In the genomic region with DNA sequence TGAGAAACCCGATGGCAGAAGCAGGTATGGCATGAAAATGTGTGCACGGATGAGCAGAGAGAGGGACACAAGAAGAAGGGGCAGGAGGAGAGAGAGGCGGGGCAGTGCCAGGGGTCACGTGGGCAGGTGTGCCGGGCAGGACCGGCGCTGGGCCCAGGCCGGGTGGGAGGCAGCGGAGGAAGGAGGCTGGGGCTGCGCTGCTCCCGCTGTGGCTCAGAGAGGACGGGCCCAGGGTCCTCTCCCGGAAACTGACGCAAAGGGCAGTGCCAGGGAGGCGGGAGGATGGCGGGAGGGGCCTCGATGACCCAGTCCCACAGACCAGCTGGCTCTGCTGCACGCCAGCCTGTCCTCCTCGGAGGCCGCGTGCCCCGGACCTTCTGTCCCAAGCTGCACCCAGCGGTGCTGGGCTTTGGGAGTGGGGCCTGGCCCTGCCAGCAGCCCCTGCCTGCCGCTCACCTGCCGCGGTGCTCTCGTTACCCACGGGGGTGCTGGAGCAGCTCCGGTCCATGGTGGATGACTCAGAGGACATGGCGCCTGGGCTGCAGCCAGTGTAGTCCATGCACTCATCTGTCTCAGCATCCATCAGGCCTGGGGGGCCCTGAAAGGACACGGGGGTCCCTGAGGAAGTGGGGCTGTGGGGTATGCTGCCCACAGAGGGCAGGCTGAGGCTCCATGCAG, we compare ENCODE assay signal across 17 cellular contexts.
DNase-seq lines count a peak whose midpoint lies in the region; ATAC-seq, FAIRE-seq and TF ChIP-seq lines count a peak whose summit lies in the region.
"Had no signal": no experiment of that assay in that cellular context is flagged by ENCODE, and none has a peak within 500 bp of the region (broad histone marks: within the 10 kb centered on the region; RNA-seq: fewer than 3 reads in every experiment).

No MANE protein-coding gene starts in this region.

- H3K4me1 Mint-ChIP-seq in T-helper 17 cell: no peaks in the 10 kb centered on the region

- 20% methylated on average over 24 of the region's 31 CpGs for WGBS in K562 (ENCODE audit: insufficient coverage, low coverage, missing lambda C conversion rate)
- WGBS in prostate gland: 83% methylated on average over 31 of the region's 31 CpGs

- POLR2A ChIA-PET in K562 (lab: Yijun Ruan, JAX): interaction anchor here (0.5 kb wide), 1 partner anchor 12 kb away, joined by 3 read pairs; no protein-coding TSS in a partner anchor

- H3K27ac ChIP-seq in C4-2B (peak overlapping the region; percentile 90), K562 (ENCODE audit: extremely low read depth, low read depth, low read length) (no peak overlapping the region), prostate gland (peak overlapping the region; percentile 89 to 90)
- H3K27ac ChIP-seq: BLaER1, SJSA1 had no signal

- no peak for TF ChIP-seq EP300 in K562 (IDR thresholded peaks at IDR 0.05; ENCODE audit: low read length)

- no peaks in the 10 kb centered on the region for H3K36me3 Mint-ChIP-seq in T-helper 17 cell (ENCODE audit: low read depth)

- intact Hi-C loops in K562 (cut with micrococcal nuclease): no loop called here
- intact Hi-C loops in prostate gland (cut with DNase I): no loop called here
- intact Hi-C loops in sciatic nerve (cut with DNase I): no loop called here

- H3K36me3 ChIP-seq in K562 (ENCODE audit: control insufficient read depth, insufficient read depth, low read length) (no peaks in the 10 kb centered on the region), prostate gland (peaks cover 8 to 12% of the 10 kb centered on the region in 2 donors)
- H3K36me3 ChIP-seq: SJSA1 had no signal

- DNase-seq in LNCaP clone FGC (ENCODE audit: low read depth): no peak
- DNase-seq in K562 (ENCODE audit: extremely low read depth in 1 of 4, low spot score in 3 of 4): no peak
- DNase-seq in prostate gland (ENCODE audit: low spot score): no peak
- DNase-seq in NK-92 (lab: John Stamatoyannopoulos, UW; ENCODE audit: unreplicated experiment): no peak
- no peak for DNase-seq in sciatic nerve (ENCODE audit: low spot score)
- no peak for DNase-seq in T-helper 17 cell
- DNase-seq: CD8-positive, alpha-beta T cell; GOT3; Kasumi-1; NCI-H1092 treated with DMSO at 0.1 percent for 48 hours; NCI-H146; NCI-H774 had no signal

- TF ChIP-seq POLR2A in K562 (conservative IDR thresholded peaks at IDR 0.05) (no peak), prostate gland (IDR thresholded peaks at IDR 0.05) (no peak)

- in situ Hi-C loops in K562 (cut with MboI): no loop called here

- no peak overlapping the region for H3K27ac Mint-ChIP-seq in T-helper 17 cell
- H3K27ac Mint-ChIP-seq: CD8-positive, alpha-beta T cell had no signal

- H3K79me2 ChIP-seq in K562 (ENCODE audit: control insufficient read depth, insufficient read depth, low read length): no peaks in the 10 kb centered on the region

- H3K4me3 ChIP-seq in LNCaP clone FGC (ENCODE audit: low read depth, low read length) (peak overlapping the region; percentile 44), K562 (no peak overlapping the region), prostate gland (no peak overlapping the region)
- H3K4me3 ChIP-seq: BLaER1, SJSA1 had no signal

- TF ChIP-seq CTCF in C4-2B (conservative IDR thresholded peaks at IDR 0.05): no peak
- TF ChIP-seq CTCF in LNCaP clone FGC (IDR thresholded peaks at IDR 0.05; ENCODE audit: control insufficient read depth, extremely low read depth, insufficient read depth): no peak
- no peak for TF ChIP-seq CTCF in K562 (IDR thresholded peaks at IDR 0.05 in 2 of 3, conservative IDR thresholded peaks at IDR 0.05 in 1 of 3; ENCODE audit: insufficient read depth in 2 of 3, low read depth in 1 of 3, low read length in 3 of 3)
- TF ChIP-seq CTCF in prostate gland (IDR thresholded peaks at IDR 0.05): no peak

- H3K27me3 ChIP-seq in K562 (ENCODE audit: control insufficient read depth in 2 of 2, insufficient read depth in 2 of 2, low read length in 2 of 2) (peaks cover 16 to 44% of the 10 kb centered on the region in 2 experiments; a peak in 4 of 5 replicates), prostate gland (replicated peaks; ENCODE audit: insufficient read depth) (no peaks in the 10 kb centered on the region)
- H3K27me3 ChIP-seq: BLaER1 had no signal

- peaks cover 16% of the 10 kb centered on the region for H4K20me1 ChIP-seq in K562 (replicated peaks; ENCODE audit: control insufficient read depth, insufficient read depth, low read length)
- H4K20me1 ChIP-seq: BLaER1 had no signal

- H3K27me3 Mint-ChIP-seq in T-helper 17 cell: no peaks in the 10 kb centered on the region

- H3K9me1 ChIP-seq in K562 (ENCODE audit: control insufficient read depth, insufficient read depth, low read length): no peaks in the 10 kb centered on the region

- no TSS peak for BruUV-seq in K562 (replicated peaks; lab: Mats Ljungman, UMichigan)

- H2AFZ ChIP-seq in K562 (ENCODE audit: low read depth, low read length): no peak overlapping the region

- no peak for FAIRE-seq in K562 (lab: Jason Lieb, UNC)
- FAIRE-seq: GM12891 had no signal

- no peak overlapping the region for H3K4me2 ChIP-seq in K562 (ENCODE audit: insufficient read depth, low read length)
- H3K4me2 ChIP-seq: BLaER1 had no signal

- 0 out of 4 replicates have a peak overlapping the region, but pooled peaks of 1 of the 2 experiments have one; percentile 40 for H3K9ac ChIP-seq in K562 (ENCODE audit: insufficient read depth in 1 of 2, low read depth in 2 of 2, low read length in 2 of 2)
- H3K9ac ChIP-seq: BLaER1 had no signal

- H3K9me3 ChIP-seq in K562 (replicated peaks; ENCODE audit: control insufficient read depth, insufficient read depth, low read depth, low read length) (no peaks in the 10 kb centered on the region), prostate gland (no peaks in the 10 kb centered on the region), T-helper 17 cell (ENCODE audit: control insufficient read depth, low read length, poor library complexity, severe bottlenecking) (no peaks in the 10 kb centered on the region)
- H3K9me3 ChIP-seq: BLaER1, SJSA1 had no signal

- no peak for TF ChIP-seq RAD21 in K562 (CRISPR knock-in tag; conservative IDR thresholded peaks at IDR 0.05 in 1 of 2, IDR thresholded peaks at IDR 0.05 in 1 of 2)

- peaks cover 0 to 66% of the 10 kb centered on the region in 2 experiments; a peak in 3 of 5 replicates for H3K4me1 ChIP-seq in K562 (replicated peaks in 1 of 2; ENCODE audit: control insufficient read depth in 2 of 2, insufficient read depth in 2 of 2, low read length in 2 of 2)
- H3K4me1 ChIP-seq in prostate gland (replicated peaks): peaks cover 39% of the 10 kb centered on the region
- H3K4me1 ChIP-seq: SJSA1 had no signal

- CTCF ChIA-PET in K562 (lab: Yijun Ruan, JAX; ENCODE audit: low intra/inter-chr PET ratio): interaction anchor here (0.6 kb wide), 1 partner anchor 1302 kb away, joined by 4 read pairs; no protein-coding TSS in a partner anchor

- H3K4me3 Mint-ChIP-seq in T-helper 17 cell: no peak overlapping the region
- H3K4me3 Mint-ChIP-seq: CD8-positive, alpha-beta T cell had no signal

- ATAC-seq in K562 (no peak), sciatic nerve (no peak), T-helper 17 cell (no peak), GM21528 (IDR thresholded peaks at IDR 0.05; ENCODE audit: low FRiP score, unreplicated experiment) (no peak)
- ATAC-seq: CD8-positive, alpha-beta T cell had no signal

TF ChIP-seq in K562, 482 proteins besides CTCF, POLR2A, EP300 and RAD21:
- TF ChIP-seq, protein P1, sequence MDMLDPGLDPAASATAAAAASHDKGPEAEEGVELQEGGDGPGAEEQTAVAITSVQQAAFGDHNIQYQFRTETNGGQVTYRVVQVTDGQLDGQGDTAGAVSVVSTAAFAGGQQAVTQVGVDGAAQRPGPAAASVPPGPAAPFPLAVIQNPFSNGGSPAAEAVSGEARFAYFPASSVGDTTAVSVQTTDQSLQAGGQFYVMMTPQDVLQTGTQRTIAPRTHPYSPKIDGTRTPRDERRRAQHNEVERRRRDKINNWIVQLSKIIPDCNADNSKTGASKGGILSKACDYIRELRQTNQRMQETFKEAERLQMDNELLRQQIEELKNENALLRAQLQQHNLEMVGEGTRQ (CRISPR knock-in tag; IDR thresholded peaks at IDR 0.05): peak; percentile 68
- 0 out of 2 replicates have a peak, but pooled peaks have one; percentile 36 for TF ChIP-seq HNRNPL (IDR thresholded peaks at IDR 0.05; ENCODE audit: low read depth, low read length)
- TF ChIP-seq, protein P2, sequence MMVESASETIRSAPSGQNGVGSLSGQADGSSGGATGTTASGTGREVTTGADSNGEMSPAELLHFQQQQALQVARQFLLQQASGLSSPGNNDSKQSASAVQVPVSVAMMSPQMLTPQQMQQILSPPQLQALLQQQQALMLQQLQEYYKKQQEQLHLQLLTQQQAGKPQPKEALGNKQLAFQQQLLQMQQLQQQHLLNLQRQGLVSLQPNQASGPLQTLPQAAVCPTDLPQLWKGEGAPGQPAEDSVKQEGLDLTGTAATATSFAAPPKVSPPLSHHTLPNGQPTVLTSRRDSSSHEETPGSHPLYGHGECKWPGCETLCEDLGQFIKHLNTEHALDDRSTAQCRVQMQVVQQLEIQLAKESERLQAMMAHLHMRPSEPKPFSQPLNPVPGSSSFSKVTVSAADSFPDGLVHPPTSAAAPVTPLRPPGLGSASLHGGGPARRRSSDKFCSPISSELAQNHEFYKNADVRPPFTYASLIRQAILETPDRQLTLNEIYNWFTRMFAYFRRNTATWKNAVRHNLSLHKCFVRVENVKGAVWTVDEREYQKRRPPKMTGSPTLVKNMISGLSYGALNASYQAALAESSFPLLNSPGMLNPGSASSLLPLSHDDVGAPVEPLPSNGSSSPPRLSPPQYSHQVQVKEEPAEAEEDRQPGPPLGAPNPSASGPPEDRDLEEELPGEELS (CRISPR knock-in tag; IDR thresholded peaks at IDR 0.05; ENCODE audit: borderline replicate concordance): no peak
- TF ChIP-seq, protein P3, sequence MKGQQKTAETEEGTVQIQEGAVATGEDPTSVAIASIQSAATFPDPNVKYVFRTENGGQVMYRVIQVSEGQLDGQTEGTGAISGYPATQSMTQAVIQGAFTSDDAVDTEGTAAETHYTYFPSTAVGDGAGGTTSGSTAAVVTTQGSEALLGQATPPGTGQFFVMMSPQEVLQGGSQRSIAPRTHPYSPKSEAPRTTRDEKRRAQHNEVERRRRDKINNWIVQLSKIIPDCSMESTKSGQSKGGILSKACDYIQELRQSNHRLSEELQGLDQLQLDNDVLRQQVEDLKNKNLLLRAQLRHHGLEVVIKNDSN (CRISPR knock-in tag; IDR thresholded peaks at IDR 0.05): peak; percentile 74
